Comparison of ENCODE assay signal across 23 cellular contexts in genomic region chr12:88390811-88391210, GRCh38.
"Had no signal": no experiment of that assay in that cellular context is flagged by ENCODE, and none has a peak within 500 bp of the region (broad histone marks: within the 10 kb centered on the region; RNA-seq: fewer than 3 reads in every experiment).

No MANE protein-coding gene starts in this region.

- H3K27ac Mint-ChIP-seq: activated CD8-positive, alpha-beta T cell treated with anti-CD3 and anti-CD28 coated beads, Interleukin-2, amount 10 ng/mL, durations not matched to agents 7 days and 5 days; activated naive CD4-positive, alpha-beta T cell treated with anti-CD3 and anti-CD28 coated beads, Interleukin-2, amount 10 ng/mL, durations not matched to agents 7 days and 5 days; activated naive CD8-positive, alpha-beta T cell treated with anti-CD3 and anti-CD28 coated beads for 36 hours; activated T-cell treated with anti-CD3 and anti-CD28 coated beads, Interleukin-2, amount 50 U/mL, for 24 hours had no signal

- H3K27me3 Mint-ChIP-seq: activated naive CD4-positive, alpha-beta T cell treated with anti-CD3 and anti-CD28 coated beads, Interleukin-2, amount 10 ng/mL, durations not matched to agents 7 days and 5 days had no signal

- H3K27ac ChIP-seq: cardiac muscle cell, SK-N-MC had no signal

- H3K4me3 ChIP-seq: cardiac muscle cell, SK-N-MC had no signal

- H3K36me3 Mint-ChIP-seq: activated naive CD4-positive, alpha-beta T cell treated with anti-CD3 and anti-CD28 coated beads, Interleukin-2, amount 10 ng/mL, durations not matched to agents 7 days and 5 days; activated naive CD8-positive, alpha-beta T cell treated with anti-CD3 and anti-CD28 coated beads for 36 hours had no signal

- H3K4me1 Mint-ChIP-seq: activated naive CD4-positive, alpha-beta T cell treated with anti-CD3 and anti-CD28 coated beads, Interleukin-2, amount 10 ng/mL, durations not matched to agents 7 days and 5 days; activated naive CD8-positive, alpha-beta T cell treated with anti-CD3 and anti-CD28 coated beads for 36 hours had no signal

- H3K27me3 ChIP-seq: cardiac muscle cell had no signal

- H3K36me3 ChIP-seq: cardiac muscle cell had no signal

- H3K4me3 Mint-ChIP-seq: activated CD8-positive, alpha-beta T cell treated with anti-CD3 and anti-CD28 coated beads, Interleukin-2, amount 10 ng/mL, durations not matched to agents 7 days and 5 days; activated naive CD4-positive, alpha-beta T cell treated with anti-CD3 and anti-CD28 coated beads, Interleukin-2, amount 10 ng/mL, durations not matched to agents 7 days and 5 days; activated naive CD8-positive, alpha-beta T cell treated with anti-CD3 and anti-CD28 coated beads for 36 hours; activated T-cell treated with anti-CD3 and anti-CD28 coated beads, Interleukin-2, amount 50 U/mL, for 24 hours; activated T-helper 1 cell treated with anti-CD3 and anti-CD28 coated beads, Interleukin-12 subunit alpha, Interleukin-12 subunit beta, Interleukin-2, Interleukin-4 antibody, amounts not matched to agents 30 ng/mL and 10 ng/mL and 1 ng/mL, durations not matched to agents 14 hours and 24 hours and 36 hours; T-helper 1 cell treated with Interleukin-12 subunit alpha and Interleukin-12 subunit beta and Interleukin-4 antibody, amounts not matched to agents 30 μg/mL and 1 μg/mL, for 36 hours had no signal

- DNase-seq: activated CD4-positive, alpha-beta T cell treated with anti-CD3 and anti-CD28 coated beads for 4 hours; activated CD8-positive, alpha-beta T cell treated with anti-CD3 and anti-CD28 coated beads, Interleukin-2, amount 10 ng/mL, durations not matched to agents 7 days and 5 days; activated effector memory CD4-positive, alpha-beta T cell treated with anti-CD3 and anti-CD28 coated beads, Interleukin-2, amount 50 U/mL, for 16 hours; activated naive CD4-positive, alpha-beta T cell treated with anti-CD3 and anti-CD28 coated beads, Interleukin-2, amount 10 ng/mL, durations not matched to agents 7 days and 5 days; activated naive CD8-positive, alpha-beta T cell treated with anti-CD3 and anti-CD28 coated beads for 36 hours; activated T-cell treated with anti-CD3 and anti-CD28 coated beads, Interleukin-2, amount 50 U/mL, for 24 hours; anterior cingulate cortex; Karpas-422; NCI-H1105 treated with DMSO at 0.1 percent for 48 hours; NCI-H1436 treated with DMSO at 0.1 percent for 48 hours; NCI-H187; NCI-H2081; NCI-H510A treated with DMSO at 0.1 percent for 48 hours; NCI-H69; NK-92 treated with Interleukin-12 subunit alpha and Interleukin-12 subunit beta, amount 100 ng/mL, for 24 hours; RPMI8226; SW 1271 had no signal

- ATAC-seq: activated CD8-positive, alpha-beta T cell treated with anti-CD3 and anti-CD28 coated beads, Interleukin-2, amount 10 ng/mL, durations not matched to agents 7 days and 5 days; Panc1; Right ventricle myocardium inferior had no signal

- H3K9me3 Mint-ChIP-seq: activated naive CD4-positive, alpha-beta T cell treated with anti-CD3 and anti-CD28 coated beads, Interleukin-2, amount 10 ng/mL, durations not matched to agents 7 days and 5 days; activated T-helper 1 cell treated with anti-CD3 and anti-CD28 coated beads, Interleukin-12 subunit alpha, Interleukin-12 subunit beta, Interleukin-2, Interleukin-4 antibody, amounts not matched to agents 30 ng/mL and 10 ng/mL and 1 ng/mL, durations not matched to agents 14 hours and 24 hours and 36 hours; T-helper 1 cell treated with Interleukin-12 subunit alpha and Interleukin-12 subunit beta and Interleukin-4 antibody, amounts not matched to agents 30 μg/mL and 1 μg/mL, for 36 hours had no signal
